In genomic region chr20:59778615-59779200, GRCh38 we compare ENCODE assay signal across 13 cellular contexts.
"Had no signal": no experiment of that assay in that cellular context is flagged by ENCODE, and none has a peak within 500 bp of the region (broad histone marks: within the 10 kb centered on the region; RNA-seq: fewer than 3 reads in every experiment).

No MANE protein-coding gene starts in this region.

- H3K4me3 Mint-ChIP-seq: activated CD4-positive, alpha-beta T cell treated with anti-CD3 and anti-CD28 coated beads, Interleukin-2, amount 10 ng/mL, durations not matched to agents 7 days and 5 days; activated naive CD4-positive, alpha-beta T cell treated with anti-CD3 and anti-CD28 coated beads, Interleukin-2, amount 10 ng/mL, durations not matched to agents 7 days and 5 days; activated T-helper 17 cell treated with anti-CD3 and anti-CD28 coated beads, Interleukin-2, amount 50 U/mL, for 72 hours; nephron progenitor cell had no signal

- H3K27me3 ChIP-seq: ascending aorta, dorsolateral prefrontal cortex had no signal

- H3K36me3 ChIP-seq: ascending aorta, breast epithelium, gastroesophageal sphincter, spleen, thoracic aorta had no signal

- H3K9me3 ChIP-seq: ascending aorta, breast epithelium, gastroesophageal sphincter, spleen, thoracic aorta had no signal

- H3K27ac Mint-ChIP-seq: activated CD4-positive, alpha-beta T cell treated with anti-CD3 and anti-CD28 coated beads, Interleukin-2, amount 10 ng/mL, durations not matched to agents 7 days and 5 days; activated naive CD4-positive, alpha-beta T cell treated with anti-CD3 and anti-CD28 coated beads, Interleukin-2, amount 10 ng/mL, durations not matched to agents 7 days and 5 days; activated T-helper 17 cell treated with anti-CD3 and anti-CD28 coated beads, Interleukin-2, amount 50 U/mL, for 72 hours; nephron progenitor cell had no signal

- H3K27ac ChIP-seq: ascending aorta, breast epithelium, gastroesophageal sphincter, spleen, thoracic aorta had no signal

- ATAC-seq: activated T-helper 17 cell treated with anti-CD3 and anti-CD28 coated beads, Interleukin-2, amount 50 U/mL, for 72 hours; gastroesophageal sphincter; sciatic nerve had no signal

- H3K4me1 Mint-ChIP-seq: activated CD4-positive, alpha-beta T cell treated with anti-CD3 and anti-CD28 coated beads, Interleukin-2, amount 10 ng/mL, durations not matched to agents 7 days and 5 days; activated naive CD4-positive, alpha-beta T cell treated with anti-CD3 and anti-CD28 coated beads, Interleukin-2, amount 10 ng/mL, durations not matched to agents 7 days and 5 days; activated T-helper 17 cell treated with anti-CD3 and anti-CD28 coated beads, Interleukin-2, amount 50 U/mL, for 72 hours; nephron progenitor cell had no signal

- H3K4me3 ChIP-seq: ascending aorta, breast epithelium, dorsolateral prefrontal cortex, gastroesophageal sphincter, spleen, thoracic aorta had no signal

- H3K27me3 Mint-ChIP-seq: activated CD4-positive, alpha-beta T cell treated with anti-CD3 and anti-CD28 coated beads, Interleukin-2, amount 10 ng/mL, durations not matched to agents 7 days and 5 days; activated naive CD4-positive, alpha-beta T cell treated with anti-CD3 and anti-CD28 coated beads, Interleukin-2, amount 10 ng/mL, durations not matched to agents 7 days and 5 days had no signal

- H3K36me3 Mint-ChIP-seq: activated naive CD4-positive, alpha-beta T cell treated with anti-CD3 and anti-CD28 coated beads, Interleukin-2, amount 10 ng/mL, durations not matched to agents 7 days and 5 days had no signal

- DNase-seq: activated CD4-positive, alpha-beta T cell treated with anti-CD3 and anti-CD28 coated beads, Interleukin-2, amount 10 ng/mL, durations not matched to agents 7 days and 5 days; activated naive CD4-positive, alpha-beta T cell treated with anti-CD3 and anti-CD28 coated beads, Interleukin-2, amount 10 ng/mL, durations not matched to agents 7 days and 5 days; erythroblast; mesenchymal stem cell; nephron progenitor cell; spleen had no signal

- H3K4me1 ChIP-seq: ascending aorta, breast epithelium, gastroesophageal sphincter, spleen had no signal

- H3K9me3 Mint-ChIP-seq: activated CD4-positive, alpha-beta T cell treated with anti-CD3 and anti-CD28 coated beads, Interleukin-2, amount 10 ng/mL, durations not matched to agents 7 days and 5 days; activated naive CD4-positive, alpha-beta T cell treated with anti-CD3 and anti-CD28 coated beads, Interleukin-2, amount 10 ng/mL, durations not matched to agents 7 days and 5 days; activated T-helper 17 cell treated with anti-CD3 and anti-CD28 coated beads, Interleukin-2, amount 50 U/mL, for 72 hours had no signal
